In the genomic region with DNA sequence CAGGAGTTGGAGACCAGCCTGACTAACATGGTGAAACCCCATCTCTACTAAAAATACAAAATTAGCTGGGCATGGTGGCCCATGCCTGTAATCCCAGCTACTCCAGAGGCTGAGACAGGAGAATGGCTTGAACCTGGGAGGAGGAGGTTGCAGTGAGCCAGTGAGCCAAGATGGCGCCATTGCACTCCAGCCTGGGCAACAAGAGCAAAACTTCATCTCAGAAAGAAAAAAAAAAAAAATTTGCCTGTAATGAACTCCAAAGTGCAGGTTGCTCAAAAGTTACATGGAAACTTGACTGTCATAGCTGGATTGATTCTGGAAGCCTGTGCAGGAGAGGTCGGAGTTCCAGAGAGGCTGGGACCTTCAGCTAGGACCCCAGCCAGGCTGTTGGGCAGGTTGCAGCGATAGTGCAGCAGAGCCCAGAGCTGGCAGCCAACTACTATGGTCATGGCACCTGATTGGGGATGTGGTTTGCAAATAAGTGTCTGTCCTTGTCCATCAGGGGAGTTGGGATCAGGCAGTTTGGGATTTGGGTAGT, we compare ENCODE assay signal across 8 cellular contexts. TPM values are rescaled to one million over a fixed set of nuclear protein-coding genes. Genes with fewer than 3 reads are reported as not detected.
A peak's percentile ranks its signal among the peaks of the same experiment; 100 is the strongest.
DNase-seq lines count a peak whose midpoint lies in the region; ATAC-seq, FAIRE-seq and TF ChIP-seq lines count a peak whose summit lies in the region.
"Not testable (repeated sequence)": the region's sequence is repeated elsewhere in the genome, so short reads cannot be mapped to it uniquely, and the experiment has no call there.

No MANE protein-coding gene starts in this region.

- FAIRE-seq in GM12878 (lab: Jason Lieb, UNC); HepG2 (lab: Jason Lieb, UNC): not testable (repeated sequence)

- not testable (repeated sequence) for DNase-seq in DND-41; Karpas-422; WTC11 (ENCODE audit: low spot score); activated T-cell treated with anti-CD3 and anti-CD28 coated beads, Interleukin-2, amount 50 U/mL, for 24 hours; GM12878 (ENCODE audit: low read depth, low spot score); HepG2 (ENCODE audit: low spot score); nephron progenitor cell

- TF ChIP-seq POLR2A in GM12878 (IDR thresholded peaks at IDR 0.05; ENCODE audit: low read depth, low read length); HepG2 (IDR thresholded peaks at IDR 0.05; ENCODE audit: insufficient read depth in 1 of 2, low read depth in 2 of 2, low read length in 2 of 2): not testable (repeated sequence)

- in situ Hi-C loops in GM12878 (cut with MboI); HepG2 (cut with HindIII; ENCODE audit: extremely low pct_ligation_motif_present, low pct_unique_long_range_greater_than_20kb): not testable (repeated sequence)

- TF ChIP-seq CTCF in DND-41 (IDR thresholded peaks at IDR 0.05; ENCODE audit: borderline replicate concordance, extremely low read depth, low read length, poor library complexity, severe bottlenecking); SU-DHL-6 (IDR thresholded peaks at IDR 0.05; ENCODE audit: insufficient read depth, low read length, poor library complexity, severe bottlenecking); WTC11 (IDR thresholded peaks at IDR 0.05); GM12878 (IDR thresholded peaks at IDR 0.05 in 2 of 3, conservative IDR thresholded peaks at IDR 0.05 in 1 of 3; ENCODE audit: control insufficient read depth in 2 of 3, extremely low read depth in 1 of 3, insufficient read depth in 1 of 3, low read depth in 3 of 3, low read length in 3 of 3); HepG2 (CRISPR knock-in tag; IDR thresholded peaks at IDR 0.05); nephron progenitor cell (IDR thresholded peaks at IDR 0.05): not testable (repeated sequence)

- H3K9me3 ChIP-seq in DND-41 (ENCODE audit: insufficient read depth, low read length, severe bottlenecking); Karpas-422 (ENCODE audit: low read length); SU-DHL-6 (ENCODE audit: insufficient read depth, low read length); GM12878 (replicated peaks; ENCODE audit: control insufficient read depth, insufficient read depth, low read length); HepG2 (ENCODE audit: low read length): not testable (repeated sequence)

- BruUV-seq in GM12878 (replicated peaks; lab: Mats Ljungman, UMichigan); HepG2 (replicated peaks; lab: Mats Ljungman, UMichigan): not testable (repeated sequence)

- H4K20me1 ChIP-seq in DND-41 (ENCODE audit: insufficient read depth, low read length), result peaks cover 37% of the 10 kb centered on the region; the same call in 1 of the 2 replicates
- not testable (repeated sequence) for H4K20me1 ChIP-seq in Karpas-422 (ENCODE audit: insufficient read depth, low read depth, low read length); SU-DHL-6 (ENCODE audit: low read depth, low read length); GM12878 (ENCODE audit: control insufficient read depth, insufficient read depth); HepG2 (ENCODE audit: insufficient read depth, low read length)

- H2AFZ ChIP-seq in DND-41 (ENCODE audit: low read depth, low read length); Karpas-422 (ENCODE audit: low read length); SU-DHL-6 (ENCODE audit: low read depth, low read length, severe bottlenecking); GM12878 (ENCODE audit: control insufficient read depth, low read depth, low read length); HepG2 (ENCODE audit: low read length): not testable (repeated sequence)

- SMC1A ChIA-PET in GM12878 (lab: Charles Lee; ENCODE audit: uncharacterized antibody, unreplicated experiment), result interaction anchor here (1.2 to 5.2 kb wide), 7 partner anchors 8 to 61 kb away, joined by 3 to 29 read pairs (median 11); no protein-coding TSS in a partner anchor

- H3K79me2 ChIP-seq in DND-41 (ENCODE audit: insufficient read depth, low read length), result peaks cover 96% of the 10 kb centered on the region
- peaks cover 97% of the 10 kb centered on the region for H3K79me2 ChIP-seq in Karpas-422 (ENCODE audit: low read length)
- peaks cover 97% of the 10 kb centered on the region for H3K79me2 ChIP-seq in SU-DHL-6 (ENCODE audit: insufficient read depth, low read length)
- peaks cover 92% of the 10 kb centered on the region for H3K79me2 ChIP-seq in GM12878 (ENCODE audit: control insufficient read depth, insufficient read depth, low read length)
- peaks cover 90% of the 10 kb centered on the region for H3K79me2 ChIP-seq in HepG2 (ENCODE audit: insufficient read depth, low read length)

- H3K9ac ChIP-seq in DND-41 (ENCODE audit: low read depth, low read length); Karpas-422 (ENCODE audit: low read length); SU-DHL-6 (ENCODE audit: low read length); GM12878 (ENCODE audit: control insufficient read depth, insufficient read depth, low read length); HepG2 (ENCODE audit: insufficient read depth, low read depth, low read length): not testable (repeated sequence)

- not testable (repeated sequence) for ATAC-seq in DND-41 (ENCODE audit: insufficient read depth, low read depth); WTC11; GM12878; HepG2

- H3K27ac Mint-ChIP-seq in WTC11 (peak overlapping the region; percentile 73), nephron progenitor cell (peak overlapping the region; percentile 62)
- H3K27ac Mint-ChIP-seq in activated T-cell treated with anti-CD3 and anti-CD28 coated beads, Interleukin-2, amount 50 U/mL, for 24 hours, result peak overlapping the region; percentile 26

- H3K27ac ChIP-seq in DND-41 (ENCODE audit: low read length), result peak overlapping the region; percentile 15; the same call in 1 of the 2 replicates
- 0 out of 2 replicates have a peak overlapping the region, but pooled peaks have one; percentile 3 for H3K27ac ChIP-seq in Karpas-422 (ENCODE audit: low read length)
- H3K27ac ChIP-seq in SU-DHL-6 (ENCODE audit: low read depth, low read length); GM12878 (ENCODE audit: control insufficient read depth, insufficient read depth); HepG2 (ENCODE audit: extremely low read length, insufficient read depth, low read length): not testable (repeated sequence)

- not testable (repeated sequence) for H3F3A ChIP-seq in SU-DHL-6 (ENCODE audit: insufficient read depth)

- not testable (repeated sequence) for H3K27me3 Mint-ChIP-seq in WTC11 (ENCODE audit: low read depth); activated T-cell treated with anti-CD3 and anti-CD28 coated beads, Interleukin-2, amount 50 U/mL, for 24 hours; nephron progenitor cell (ENCODE audit: low read depth, poor library complexity)

- H3K4me1 ChIP-seq in DND-41 (ENCODE audit: insufficient read depth, low read length) (peaks cover 59% of the 10 kb centered on the region), Karpas-422 (ENCODE audit: low read length) (peaks cover 36% of the 10 kb centered on the region), HepG2 (ENCODE audit: insufficient read depth, low read length) (peaks cover 68% of the 10 kb centered on the region)
- H3K4me1 ChIP-seq in GM12878 (ENCODE audit: control insufficient read depth, insufficient read depth, low read length), result not testable (repeated sequence)

- intact Hi-C loops in GM12878 (cut with micrococcal nuclease; ENCODE audit: unreplicated experiment); HepG2 (cut with micrococcal nuclease; ENCODE audit: unreplicated experiment): not testable (repeated sequence)

- H3K36me3 Mint-ChIP-seq in WTC11, result peaks cover 24% of the 10 kb centered on the region
- peaks cover 80% of the 10 kb centered on the region for H3K36me3 Mint-ChIP-seq in activated T-cell treated with anti-CD3 and anti-CD28 coated beads, Interleukin-2, amount 50 U/mL, for 24 hours (ENCODE audit: low read depth)
- peaks cover 43% of the 10 kb centered on the region for H3K36me3 Mint-ChIP-seq in nephron progenitor cell (ENCODE audit: low read depth)

- H3K27me3 ChIP-seq in DND-41 (ENCODE audit: insufficient read depth, low read length, poor library complexity); Karpas-422 (ENCODE audit: low read length); SU-DHL-6 (ENCODE audit: low read length); GM12878 (replicated peaks in 1 of 2; ENCODE audit: control insufficient read depth in 2 of 2, insufficient read depth in 2 of 2, low read length in 1 of 2); HepG2 (ENCODE audit: control insufficient read depth in 1 of 2, insufficient read depth in 2 of 2, low read length in 2 of 2): not testable (repeated sequence)

- H3K9me2 ChIP-seq in Karpas-422 (replicated peaks; ENCODE audit: insufficient read depth, low read length); SU-DHL-6 (replicated peaks; ENCODE audit: insufficient read depth, low read length): not testable (repeated sequence)

- not testable (repeated sequence) for TF ChIP-seq EP300 in GM12878 (IDR thresholded peaks at IDR 0.05; ENCODE audit: borderline replicate concordance in 1 of 2, control insufficient read depth in 1 of 2, low read depth in 2 of 2, low read length in 2 of 2); HepG2 (IDR thresholded peaks at IDR 0.05; ENCODE audit: low read depth in 2 of 2, low read length in 2 of 2); HepG2 (CRISPR knock-in tag; IDR thresholded peaks at IDR 0.05; ENCODE audit: borderline replicate concordance)

- H3K4me3 Mint-ChIP-seq in WTC11, result peak overlapping the region; percentile 26; the same call in 1 of the 2 replicates
- H3K4me3 Mint-ChIP-seq in activated T-cell treated with anti-CD3 and anti-CD28 coated beads, Interleukin-2, amount 50 U/mL, for 24 hours; nephron progenitor cell: not testable (repeated sequence)

- POLR2A ChIA-PET in WTC11 (lab: Charles Lee) (interaction anchor here (0.7 kb wide), 1 partner anchor 147 kb away, joined by 3 read pairs; no protein-coding TSS in a partner anchor), GM12878 (lab: Charles Lee) (interaction anchor here (0.6 to 1.2 kb wide), 3 partner anchors 14 to 71 kb away, joined by 4 to 5 read pairs (median 4); no protein-coding TSS in a partner anchor)
- POLR2A ChIA-PET in HepG2 (lab: Yijun Ruan, JAX), result not testable (repeated sequence)

- peaks cover 65% of the 10 kb centered on the region for H3K4me1 Mint-ChIP-seq in WTC11
- peaks cover 52% of the 10 kb centered on the region for H3K4me1 Mint-ChIP-seq in activated T-cell treated with anti-CD3 and anti-CD28 coated beads, Interleukin-2, amount 50 U/mL, for 24 hours (ENCODE audit: low read depth)
- peaks cover 45% of the 10 kb centered on the region for H3K4me1 Mint-ChIP-seq in nephron progenitor cell

- H3K4me2 ChIP-seq in DND-41 (ENCODE audit: insufficient read depth, low read length) (peak overlapping the region; percentile 33; the same call in 1 of the 2 replicates), SU-DHL-6 (ENCODE audit: low read depth, low read length, poor library complexity, severe bottlenecking) (peak overlapping the region; percentile 12), GM12878 (ENCODE audit: control insufficient read depth, insufficient read depth) (peak overlapping the region; percentile 54; the same call in 1 of the 2 replicates)
- not testable (repeated sequence) for H3K4me2 ChIP-seq in Karpas-422 (ENCODE audit: low read depth, low read length, poor library complexity, severe bottlenecking); HepG2 (ENCODE audit: low read depth, low read length)

- WGBS in GM12878 (ENCODE audit: insufficient coverage, insufficient replicate concordance, low lambda C conversion rate, missing lambda C conversion rate), result 98% methylated on average over 3 of the region's 3 CpGs
- 100% methylated on average over 2 of the region's 3 CpGs for WGBS in HepG2 (ENCODE audit: low lambda C conversion rate)

- not testable (repeated sequence) for TF ChIP-seq RAD21 in GM12878 (IDR thresholded peaks at IDR 0.05; ENCODE audit: insufficient read depth, low read depth, low read length); HepG2 (CRISPR knock-in tag; IDR thresholded peaks at IDR 0.05)

- RAD21 ChIA-PET in GM12878 (lab: Charles Lee; ENCODE audit: unreplicated experiment), result interaction anchor here (0.8 to 1.6 kb wide), 3 partner anchors 18 to 70 kb away, joined by 3 to 5 read pairs (median 3); no protein-coding TSS in a partner anchor

- peaks cover 45% of the 10 kb centered on the region for H3K36me3 ChIP-seq in DND-41 (ENCODE audit: insufficient read depth, low read length)
- peaks cover 40% of the 10 kb centered on the region for H3K36me3 ChIP-seq in Karpas-422 (ENCODE audit: insufficient read depth, low read length)
- H3K36me3 ChIP-seq in SU-DHL-6 (ENCODE audit: low read length); GM12878 (ENCODE audit: control insufficient read depth in 2 of 2, insufficient read depth in 2 of 2, low read length in 1 of 2); HepG2 (replicated peaks in 1 of 2; ENCODE audit: control insufficient read depth in 1 of 2, insufficient read depth in 2 of 2, low read length in 2 of 2): not testable (repeated sequence)

- H3K4me3 ChIP-seq in DND-41 (ENCODE audit: low read depth in 1 of 2, low read length in 2 of 2); Karpas-422 (ENCODE audit: low read length); SU-DHL-6 (ENCODE audit: insufficient read depth, low read length, poor library complexity, severe bottlenecking); HepG2 (replicated peaks in 1 of 3; ENCODE audit: insufficient read depth in 1 of 3, low read depth in 2 of 3, low read length in 3 of 3): not testable (repeated sequence)
- H3K4me3 ChIP-seq in GM12878, result peak overlapping the region; percentile 9; the same call in 1 of the 2 replicates

- CTCF ChIA-PET in WTC11 (lab: Charles Lee), result interaction anchor here (1.2 to 2.1 kb wide), 2 partner anchors 25 to 49 kb away, joined by 3 to 16 read pairs; no protein-coding TSS in a partner anchor
- CTCF ChIA-PET in GM12878 (lab: Yijun Ruan, JAX), result interaction anchor here (0.9 to 3.3 kb wide), 7 partner anchors 10 to 85 kb away, joined by 3 to 25 read pairs (median 5); no protein-coding TSS in a partner anchor
- CTCF ChIA-PET in HepG2 (lab: Yijun Ruan, JAX; ENCODE audit: low intra/inter-chr PET ratio, low total read pairs), result not testable (repeated sequence)

- not testable (repeated sequence) for H3K9me3 Mint-ChIP-seq in WTC11; activated T-cell treated with anti-CD3 and anti-CD28 coated beads, Interleukin-2, amount 50 U/mL, for 24 hours; nephron progenitor cell

RNA-seq across cellular contexts. Expression of a gene that starts 5.1 kb away (rescaled TPM):
- total RNA-seq in Karpas-422 (2014; rRNA removed; shearing (Covaris generic); ENCODE audit: low replicate concordance), result 59.7 and 62.4 TPM in 2 replicates
- 224 to 229 TPM (median 226 TPM) in 3 replicates for total RNA-seq in WTC11 (2021)
- 224 and 245 TPM in 2 replicates for total RNA-seq in GM12878 (2013; cell fraction: nucleolus; rRNA removed)
- 153 and 160 TPM in 2 replicates for total RNA-seq in GM12878 (2014; rRNA removed)
- 114 and 123 TPM in 2 replicates for total RNA-seq in GM12878 (2014; rRNA removed; fragmentation: Illumina TruSeq; extraction: Trizol)
- 237 and 261 TPM in 2 replicates for total RNA-seq in GM12878 (2021)
- polyA plus RNA-seq in GM12878 (2011; ENCODE audit: low read depth), result 70.5 TPM
- 81.9 and 99.3 TPM in 2 replicates for polyA plus RNA-seq in GM12878 (2011; rRNA removed)
- 95.3 and 103 TPM in 2 replicates for polyA plus RNA-seq in GM12878 (2011; cell fraction: cytosol; rRNA removed)
- polyA plus RNA-seq in GM12878 (2011; cell fraction: nucleus; rRNA removed), result 103 and 135 TPM in 2 replicates
- 100 and 109 TPM in 2 replicates for polyA plus RNA-seq in GM12878 (2012)
- 210 TPM in 2 replicates for polyA plus RNA-seq in GM12878 (2014; fragmentation: Illumina TruSeq; extraction: Trizol)
- 100 to 1,000 TPM; 140 to 177 TPM for polyA plus RNA-seq in GM12878 (2014; fragmentation: Nextera tagmentation; extraction: Ambion mirVana)
- 169 and 181 TPM in 2 replicates for polyA plus RNA-seq in GM12878 (2014; rRNA removed)
- polyA plus RNA-seq in GM12878 (2016; fragmentation: Nextera tagmentation; extraction: Ambion mirVana), result 100 to 1,000 TPM; 301 to 310 TPM
- 130 and 154 TPM in 2 replicates for polyA minus RNA-seq in GM12878 (2011; rRNA and poly(A)+ RNA removed)
- polyA minus RNA-seq in GM12878 (2011; cell fraction: cytosol; rRNA and poly(A)+ RNA removed), result 96.6 and 126 TPM in 2 replicates
- polyA minus RNA-seq in GM12878 (2011; cell fraction: nucleus; rRNA and poly(A)+ RNA removed), result 71.6 and 111 TPM in 2 replicates
- total RNA-seq in HepG2 (2016; rRNA removed; fragmentation: Illumina TruSeq; extraction: Trizol), result 106 and 186 TPM in 2 replicates
- 27.7 and 41.1 TPM in 2 replicates for total RNA-seq in HepG2 (2016; cell fraction: cytosol; rRNA removed; fragmentation: Illumina TruSeq; extraction: Trizol; ENCODE audit: low read depth)
- total RNA-seq in HepG2 (2016; cell fraction: insoluble cytoplasmic fraction; rRNA removed; fragmentation: Illumina TruSeq; extraction: Trizol), result 106 and 176 TPM in 2 replicates
- total RNA-seq in HepG2 (2016; cell fraction: membrane; rRNA removed; fragmentation: Illumina TruSeq; extraction: Trizol), result 37.7 and 38.9 TPM in 2 replicates
- total RNA-seq in HepG2 (2016; cell fraction: nucleus; rRNA removed; fragmentation: Illumina TruSeq; extraction: Trizol), result 117 and 125 TPM in 2 replicates
- polyA plus RNA-seq in HepG2 (2011; rRNA removed), result 31.0 and 33.6 TPM in 2 replicates
- polyA plus RNA-seq in HepG2 (2011; cell fraction: cytosol; rRNA removed), result 24.6 and 25.3 TPM in 2 replicates
- 36.7 and 38.0 TPM in 2 replicates for polyA plus RNA-seq in HepG2 (2011; cell fraction: nucleus; rRNA removed)
- 65.7 and 92.6 TPM in 2 replicates for polyA plus RNA-seq in HepG2 (2012)
- polyA plus RNA-seq in HepG2 (2016; cell fraction: cytosol; fragmentation: Illumina TruSeq; extraction: Trizol; ENCODE audit: low read depth), result 15.0 and 19.1 TPM in 2 replicates
- 175 and 178 TPM in 2 replicates for polyA plus RNA-seq in HepG2 (2016; cell fraction: insoluble cytoplasmic fraction; fragmentation: Illumina TruSeq; extraction: Trizol; ENCODE audit: low read depth)
- 28.8 and 31.3 TPM in 2 replicates for polyA plus RNA-seq in HepG2 (2016; cell fraction: membrane; fragmentation: Illumina TruSeq; extraction: Trizol; ENCODE audit: low read depth)
- polyA plus RNA-seq in HepG2 (2016; cell fraction: nucleus; fragmentation: Illumina TruSeq; extraction: Trizol; ENCODE audit: insufficient read depth, low read depth), result 154 and 168 TPM in 2 replicates
- 55.0 and 195 TPM in 2 replicates for polyA minus RNA-seq in HepG2 (2011; rRNA and poly(A)+ RNA removed; ENCODE audit: low replicate concordance)
- polyA minus RNA-seq in HepG2 (2011; cell fraction: cytosol; rRNA and poly(A)+ RNA removed), result 51.5 and 63.7 TPM in 2 replicates
- 76.7 and 120 TPM in 2 replicates for polyA minus RNA-seq in HepG2 (2011; cell fraction: nucleus; rRNA and poly(A)+ RNA removed)
